Comparison of ENCODE assay signal across 9 cellular contexts in genomic region chr5:179275941-179276837, GRCh38.
DNase-seq lines count a peak whose midpoint lies in the region; ATAC-seq and FAIRE-seq lines count a peak whose summit lies in the region.
"Had no signal": no experiment of that assay in that cellular context is flagged by ENCODE, and none has a peak within 500 bp of the region (broad histone marks: within the 10 kb centered on the region; RNA-seq: fewer than 3 reads in every experiment).

No MANE protein-coding gene starts in this region.

- no peaks in the 10 kb centered on the region for H3K9me3 ChIP-seq in mucosa of stomach (ENCODE audit: control insufficient read depth, low read length)

- peak; percentile 97 for DNase-seq in M059J (ENCODE audit: low read depth)
- DNase-seq in fibroblast of gingiva (ENCODE audit: low read depth), result peak; percentile 97
- DNase-seq in urothelium cell line (ENCODE audit: low spot score), result peak; percentile 92
- no peak for DNase-seq in NCI-H1694 (lab: John Stamatoyannopoulos, UW)
- DNase-seq in GM19238 (ENCODE audit: insufficient read length, low spot score), result no peak
- DNase-seq: activated gamma-delta T cell had no signal

- no peak for ATAC-seq in GM18867 (IDR thresholded peaks at IDR 0.05; ENCODE audit: unreplicated experiment)

- H3K4me1 ChIP-seq in mucosa of stomach (ENCODE audit: control insufficient read depth, insufficient read depth, low read length), result peaks cover 4% of the 10 kb centered on the region

- H3K27me3 ChIP-seq in mucosa of stomach (ENCODE audit: control insufficient read depth, insufficient read depth, low read length), result no peaks in the 10 kb centered on the region

- FAIRE-seq in urothelium cell line (lab: Jason Lieb, UNC), result peak; percentile 82
- FAIRE-seq: GM12891 had no signal

- peak overlapping the region; percentile 5 for H3K9ac ChIP-seq in mucosa of stomach (ENCODE audit: low read length)

- H3K4me3 ChIP-seq in mucosa of stomach (ENCODE audit: low read length), result no peak overlapping the region

- no peaks in the 10 kb centered on the region for H3K36me3 ChIP-seq in mucosa of stomach (ENCODE audit: control insufficient read depth, insufficient read depth, low read length)

Comparison
In these comparisons a context has a peak if more than half of its experiments do, and no peak if none do; other contexts are left out.
1. DNase-seq: peak in M059J (single experiment), fibroblast of gingiva (single experiment) and urothelium cell line (single experiment); none in NCI-H1694 (single experiment) and GM19238 (single experiment).